10 cellular contexts compared by ENCODE assay signal in the genomic region with DNA sequence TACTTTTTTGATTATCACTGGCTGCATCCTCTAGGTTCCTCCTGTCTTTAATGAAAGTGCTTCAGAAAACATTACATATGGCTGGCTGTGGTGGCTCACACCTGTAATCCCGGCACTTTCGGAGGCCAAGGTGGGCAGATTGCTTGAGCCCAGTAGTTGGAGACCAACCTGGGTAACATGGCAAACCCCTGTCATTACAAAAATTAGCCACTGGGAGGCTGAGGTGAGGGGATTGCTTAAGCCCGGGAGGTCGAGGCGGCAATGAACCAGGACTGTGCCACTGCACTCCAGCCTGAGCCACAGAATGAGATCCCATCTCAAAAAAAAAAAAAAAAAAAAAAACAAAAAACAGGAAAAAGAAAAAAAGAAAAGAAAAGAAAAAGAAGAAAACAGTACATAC. TPM values are rescaled to one million over a fixed set of nuclear protein-coding genes. Genes with fewer than 3 reads are reported as not detected.
DNase-seq lines count a peak whose midpoint lies in the region; ATAC-seq and TF ChIP-seq lines count a peak whose summit lies in the region.
"Had no signal": no experiment of that assay in that cellular context is flagged by ENCODE, and none has a peak within 500 bp of the region (broad histone marks: within the 10 kb centered on the region; RNA-seq: fewer than 3 reads in every experiment).

No MANE protein-coding gene starts in this region.

- H3K4me2 ChIP-seq in PC-3 (ENCODE audit: low read length), result no peak overlapping the region
- no peak overlapping the region for H3K4me2 ChIP-seq in hepatocyte

- intact Hi-C loops in PC-3 (cut with micrococcal nuclease), result no loop called here

- H3K27me3 ChIP-seq in GM06990 (replicated peaks; ENCODE audit: control insufficient read depth, insufficient read depth, low read length) (no peaks in the 10 kb centered on the region), PC-3 (ENCODE audit: low read length) (no peaks in the 10 kb centered on the region), hepatocyte (no peaks in the 10 kb centered on the region)

- no peaks in the 10 kb centered on the region for H3F3A ChIP-seq in PC-3 (ENCODE audit: low read length, unreplicated experiment)

- H3K4me1 ChIP-seq in PC-3 (ENCODE audit: insufficient read depth, low read length) (no peaks in the 10 kb centered on the region), hepatocyte (ENCODE audit: insufficient read depth) (no peaks in the 10 kb centered on the region)
- H3K4me1 ChIP-seq: parathyroid adenoma had no signal

- DNase-seq in AG09309 (ENCODE audit: low read depth), result no peak
- no peak for DNase-seq in GM06990 (ENCODE audit: extremely low read depth, insufficient read length)
- peak; percentile 5 for DNase-seq in PC-3
- no peak for DNase-seq in hepatocyte (ENCODE audit: low spot score)
- DNase-seq in EL, result no peak
- no peak for DNase-seq in NCI-H1417 treated with DMSO at 0.1 percent for 48 hours (lab: John Stamatoyannopoulos, UW)

- TF ChIP-seq CTCF in AG09309 (IDR thresholded peaks at IDR 0.05; ENCODE audit: control insufficient read depth, insufficient read depth, low read depth, low read length, missing control alignments) (peak; percentile 27), GM06990 (IDR thresholded peaks at IDR 0.05; ENCODE audit: insufficient read depth, low read length, poor library complexity, severe bottlenecking) (peak; percentile 28), PC-3 (conservative IDR thresholded peaks at IDR 0.05; ENCODE audit: low read depth, low read length) (no peak; the same call in 1 of the 2 replicates), hepatocyte (IDR thresholded peaks at IDR 0.05; ENCODE audit: poor library complexity) (peak; percentile 18)

- no peaks in the 10 kb centered on the region for H3K9me2 ChIP-seq in PC-3 (replicated peaks; ENCODE audit: low read length)
- H3K9me2 ChIP-seq in hepatocyte (replicated peaks; ENCODE audit: insufficient read depth), result no peaks in the 10 kb centered on the region

- no peak overlapping the region for H3K4me3 ChIP-seq in AG09309 (ENCODE audit: control insufficient read depth, low read depth, low read length)
- no peak overlapping the region for H3K4me3 ChIP-seq in GM06990 (replicated peaks; ENCODE audit: low read depth, low read length)
- no peak overlapping the region for H3K4me3 ChIP-seq in PC-3 (ENCODE audit: low read length)
- H3K4me3 ChIP-seq in hepatocyte, result no peak overlapping the region

- no peaks in the 10 kb centered on the region for H4K20me1 ChIP-seq in PC-3 (ENCODE audit: low read length)
- H4K20me1 ChIP-seq in hepatocyte (ENCODE audit: insufficient read depth, poor library complexity, severe bottlenecking), result no peaks in the 10 kb centered on the region

- BruUV-seq in PC-3 (replicated peaks; lab: Mats Ljungman, UMichigan), result no TSS peak

- 74% methylated on average over 5 of the region's 5 CpGs for WGBS in hepatocyte (ENCODE audit: low lambda C conversion rate, missing lambda C conversion rate)

- H3K27ac ChIP-seq in PC-3 (ENCODE audit: low read length), result no peak overlapping the region
- no peak overlapping the region for H3K27ac ChIP-seq in hepatocyte
- H3K27ac ChIP-seq: parathyroid adenoma, VCaP had no signal

- H3K9me3 ChIP-seq in PC-3 (ENCODE audit: low read length) (no peaks in the 10 kb centered on the region), hepatocyte (ENCODE audit: low read depth) (no peaks in the 10 kb centered on the region)

- no peak overlapping the region for H3K9ac ChIP-seq in PC-3 (ENCODE audit: low read length)
- H3K9ac ChIP-seq: parathyroid adenoma had no signal

- H2AFZ ChIP-seq in PC-3 (ENCODE audit: low read length) (no peak overlapping the region), hepatocyte (no peak overlapping the region)
- H2AFZ ChIP-seq: parathyroid adenoma had no signal

- CTCF ChIA-PET in PC-3 (lab: Charles Lee), result no interaction called here

- H3K36me3 ChIP-seq in GM06990 (ENCODE audit: control insufficient read depth, insufficient read depth, low read length), result no peaks in the 10 kb centered on the region
- H3K36me3 ChIP-seq in PC-3 (ENCODE audit: low read depth, low read length), result no peaks in the 10 kb centered on the region; the same call in 1 of the 2 replicates
- H3K36me3 ChIP-seq in hepatocyte (replicated peaks; ENCODE audit: insufficient read depth, low read depth), result no peaks in the 10 kb centered on the region

- POLR2A ChIA-PET in PC-3 (lab: Charles Lee; ENCODE audit: unreplicated experiment), result no interaction called here

- ATAC-seq in PC-3, result no peak
- no peak for ATAC-seq in HG02623 (IDR thresholded peaks at IDR 0.05; ENCODE audit: unreplicated experiment)
- ATAC-seq in HG02973 (IDR thresholded peaks at IDR 0.05; ENCODE audit: unreplicated experiment), result no peak

- no peaks in the 10 kb centered on the region for H3K79me2 ChIP-seq in PC-3 (ENCODE audit: low read length)
- no peaks in the 10 kb centered on the region for H3K79me2 ChIP-seq in hepatocyte
- H3K79me2 ChIP-seq: parathyroid adenoma had no signal

RNA-seq across cellular contexts. Expression of gene BEND3, which starts 35.3 kb away (rescaled TPM):
- total RNA-seq in PC-3 (2014; rRNA removed), result 4.5 and 6.3 TPM in 2 replicates
- 4.5 and 5.7 TPM in 2 replicates for total RNA-seq in hepatocyte
- polyA plus RNA-seq in hepatocyte, result 2.2 and 2.7 TPM in 2 replicates

RNA-seq across cellular contexts. Expression of gene MTRES1, which starts 52.0 kb away (rescaled TPM):
- total RNA-seq in PC-3 (2014; rRNA removed) (11.3 and 13.2 TPM in 2 replicates), hepatocyte (20.0 and 25.3 TPM in 2 replicates)
- polyA plus RNA-seq in hepatocyte, result 26.8 and 35.4 TPM in 2 replicates
